1 cellular context compared by ENCODE assay signal in genomic region chr6:52953911-52954839, GRCh38.
TF ChIP-seq lines count a peak whose summit lies in the region.

No MANE protein-coding gene starts in this region.

TF ChIP-seq in GM12878, 131 proteins besides CTCF, POLR2A, EP300 and RAD21:
- peak; percentile 48; the same call in 1 of the 2 replicates for TF ChIP-seq NR2F1 (conservative IDR thresholded peaks at IDR 0.05)
- TF ChIP-seq PBX3 (IDR thresholded peaks at IDR 0.05; ENCODE audit: insufficient replicate concordance, low read depth, low read length) = no peak
